In the genomic region with DNA sequence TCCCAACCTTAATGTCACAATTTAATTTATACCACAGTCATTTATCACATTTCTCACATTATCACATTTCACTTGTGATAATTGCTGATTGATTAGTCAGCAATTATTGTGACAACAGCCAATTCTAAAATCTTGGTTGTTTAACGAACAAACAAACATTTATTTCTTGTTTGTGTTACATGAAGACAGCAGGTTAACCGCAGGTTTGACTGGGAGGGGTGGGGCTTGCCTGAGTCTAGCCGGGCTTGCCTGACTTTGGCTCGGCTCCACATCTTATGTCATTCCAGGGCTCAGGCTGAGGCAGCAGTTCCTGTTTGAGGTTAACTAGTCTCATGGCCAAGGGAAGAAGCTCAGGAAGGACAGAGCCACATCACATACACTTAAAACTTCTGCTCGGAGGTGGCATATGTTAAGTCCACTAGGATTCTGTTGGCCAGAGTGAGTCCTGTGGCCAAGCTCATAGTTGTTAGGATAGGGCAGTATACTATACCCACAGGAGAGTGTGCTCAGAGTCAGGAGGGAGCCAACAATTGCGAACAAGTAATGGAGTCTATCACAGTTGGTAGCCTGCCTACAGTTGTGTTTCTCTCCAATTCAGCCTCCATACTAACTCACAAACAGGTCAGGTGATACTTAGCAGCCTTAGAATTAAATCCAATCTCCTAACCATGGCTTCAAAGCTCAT, we compare ENCODE assay signal across 9 cellular contexts.
A peak's percentile ranks its signal among the peaks of the same experiment; 100 is the strongest.
DNase-seq lines count a peak whose midpoint lies in the region; ATAC-seq, FAIRE-seq and TF ChIP-seq lines count a peak whose summit lies in the region.
"Had no signal": no experiment of that assay in that cellular context is flagged by ENCODE, and none has a peak within 500 bp of the region (broad histone marks: within the 10 kb centered on the region; RNA-seq: fewer than 3 reads in every experiment).

No MANE protein-coding gene starts in this region.

- no peak overlapping the region for H3K4me3 ChIP-seq in A673 (ENCODE audit: low read depth, low read length, poor library complexity, severe bottlenecking)
- no peak overlapping the region for H3K4me3 ChIP-seq in mammary epithelial cell (replicated peaks in 1 of 3; ENCODE audit: insufficient read depth in 1 of 3, low read depth in 2 of 3, low read length in 3 of 3)
- no peak overlapping the region for H3K4me3 ChIP-seq in HepG2 (replicated peaks in 1 of 3; ENCODE audit: insufficient read depth in 1 of 3, low read depth in 2 of 3, low read length in 3 of 3)

- H3K36me3 ChIP-seq in A673 (ENCODE audit: insufficient read depth, low read length, poor library complexity, severe bottlenecking) (no peaks in the 10 kb centered on the region), mammary epithelial cell (ENCODE audit: insufficient read depth, low read length) (no peaks in the 10 kb centered on the region), HepG2 (replicated peaks in 1 of 2; ENCODE audit: control insufficient read depth in 1 of 2, insufficient read depth in 2 of 2, low read length in 2 of 2) (no peaks in the 10 kb centered on the region)

- TF ChIP-seq RAD21 in HepG2 (CRISPR knock-in tag; IDR thresholded peaks at IDR 0.05), result no peak

- peak; percentile 67 for DNase-seq in A673 (ENCODE audit: low spot score)
- peak; percentile 29 for DNase-seq in GM04504 (ENCODE audit: low read depth)
- peak; percentile 42 for DNase-seq in NCI-H446 treated with DMSO at 0.1 percent for 48 hours (lab: John Stamatoyannopoulos, UW)
- peak; percentile 83 for DNase-seq in mammary epithelial cell
- peak; percentile 56 for DNase-seq in HepG2 (ENCODE audit: low spot score)
- no peak for DNase-seq in mesenteric fat pad (ENCODE audit: low spot score)
- DNase-seq in occipital lobe (lab: John Stamatoyannopoulos, UW), result no peak
- DNase-seq: activated naive CD8-positive, alpha-beta T cell treated with anti-CD3 and anti-CD28 coated beads, Interleukin-2, amount 10 ng/mL, durations not matched to agents 7 days and 5 days had no signal

- H3K27me3 ChIP-seq in A673 (replicated peaks; ENCODE audit: insufficient read depth, low read depth, low read length, poor library complexity), result no peaks in the 10 kb centered on the region
- no peaks in the 10 kb centered on the region for H3K27me3 ChIP-seq in mammary epithelial cell (ENCODE audit: insufficient read depth, low read length)
- H3K27me3 ChIP-seq in HepG2 (ENCODE audit: control insufficient read depth in 1 of 2, insufficient read depth in 2 of 2, low read length in 2 of 2), result peaks cover 0 to 6% of the 10 kb centered on the region in 2 experiments; a peak in 2 of 5 replicates

- intact Hi-C loops in A673 (cut with micrococcal nuclease; ENCODE audit: unreplicated experiment) (no loop called here), mammary epithelial cell (cut with micrococcal nuclease) (no loop called here), HepG2 (cut with micrococcal nuclease; ENCODE audit: unreplicated experiment) (loop anchor here (1.0 kb wide), 1 partner anchor 300 kb away; no protein-coding TSS in a partner anchor)

- ATAC-seq in HepG2 (peak; percentile 75), GM19455 (IDR thresholded peaks at IDR 0.05; ENCODE audit: unreplicated experiment) (no peak)

- no peaks in the 10 kb centered on the region for H4K20me1 ChIP-seq in mammary epithelial cell (ENCODE audit: insufficient read depth, low read length)
- H4K20me1 ChIP-seq in HepG2 (ENCODE audit: insufficient read depth, low read length), result no peaks in the 10 kb centered on the region

- TF ChIP-seq POLR2A in HepG2 (IDR thresholded peaks at IDR 0.05; ENCODE audit: insufficient read depth in 1 of 2, low read depth in 2 of 2, low read length in 2 of 2), result no peak

- TF ChIP-seq CTCF in A673 (conservative IDR thresholded peaks at IDR 0.05; ENCODE audit: low read depth, low read length) (no peak), mammary epithelial cell (conservative IDR thresholded peaks at IDR 0.05 in 1 of 2, IDR thresholded peaks at IDR 0.05 in 1 of 2; ENCODE audit: extremely low read depth in 1 of 2, insufficient read depth in 1 of 2, low read depth in 1 of 2, low read length in 2 of 2) (no peak), HepG2 (CRISPR knock-in tag; IDR thresholded peaks at IDR 0.05) (no peak)

- peak overlapping the region; percentile 57 for H2AFZ ChIP-seq in mammary epithelial cell (ENCODE audit: low read depth, low read length)
- H2AFZ ChIP-seq in HepG2 (ENCODE audit: low read length), result no peak overlapping the region

- H3K4me1 ChIP-seq in A673 (ENCODE audit: insufficient read depth, low read length, poor library complexity, severe bottlenecking), result peaks cover 14% of the 10 kb centered on the region
- H3K4me1 ChIP-seq in mammary epithelial cell (ENCODE audit: insufficient read depth, low read length), result peaks cover 9% of the 10 kb centered on the region
- H3K4me1 ChIP-seq in HepG2 (ENCODE audit: insufficient read depth, low read length), result peaks cover 16% of the 10 kb centered on the region

- H3K27ac ChIP-seq in A673 (ENCODE audit: low read depth, low read length, poor library complexity, severe bottlenecking) (no peak overlapping the region), mammary epithelial cell (ENCODE audit: insufficient read depth, low read depth, low read length) (no peak overlapping the region), HepG2 (ENCODE audit: extremely low read length, insufficient read depth, low read length) (no peak overlapping the region)

- POLR2A ChIA-PET in A673 (lab: Charles Lee; ENCODE audit: low non-redundant PET), result no interaction called here
- POLR2A ChIA-PET in HepG2 (lab: Yijun Ruan, JAX), result no interaction called here

- no peak for TF ChIP-seq EP300 in HepG2 (IDR thresholded peaks at IDR 0.05; ENCODE audit: low read depth in 2 of 2, low read length in 2 of 2)
- no peak for TF ChIP-seq EP300 in HepG2 (CRISPR knock-in tag; IDR thresholded peaks at IDR 0.05; ENCODE audit: borderline replicate concordance)

- H3K9me3 ChIP-seq in A673 (ENCODE audit: low read depth, low read length, poor library complexity, severe bottlenecking), result no peaks in the 10 kb centered on the region
- H3K9me3 ChIP-seq in mammary epithelial cell (replicated peaks; ENCODE audit: insufficient read depth, low read length), result no peaks in the 10 kb centered on the region
- no peaks in the 10 kb centered on the region for H3K9me3 ChIP-seq in HepG2 (ENCODE audit: low read length)

- 28% methylated on average over 6 of the region's 6 CpGs for WGBS in mammary epithelial cell (ENCODE audit: low coverage, missing lambda C conversion rate)
- WGBS in HepG2 (ENCODE audit: low lambda C conversion rate), result 23% methylated on average over 6 of the region's 6 CpGs

- BruUV-seq in A673 (replicated peaks; lab: Mats Ljungman, UMichigan) (no TSS peak), mammary epithelial cell (replicated peaks; lab: Mats Ljungman, UMichigan) (no TSS peak), HepG2 (replicated peaks; lab: Mats Ljungman, UMichigan) (no TSS peak)

- H3K9ac ChIP-seq in mammary epithelial cell (ENCODE audit: insufficient read depth, low read length), result no peak overlapping the region
- H3K9ac ChIP-seq in HepG2 (ENCODE audit: insufficient read depth, low read depth, low read length), result no peak overlapping the region

- H3K79me2 ChIP-seq in mammary epithelial cell (ENCODE audit: insufficient read depth, low read length) (no peaks in the 10 kb centered on the region), HepG2 (ENCODE audit: insufficient read depth, low read length) (no peaks in the 10 kb centered on the region)

- in situ Hi-C loops in mammary epithelial cell (cut with MboI; ENCODE audit: low sequenced_read_pairs in 2 of 2) (loop anchor here in 1 of 2 donors (25.0 kb wide), 1 partner anchor 222 kb away; no protein-coding TSS in a partner anchor), HepG2 (cut with HindIII; ENCODE audit: extremely low pct_ligation_motif_present, low pct_unique_long_range_greater_than_20kb) (no loop called here)

- FAIRE-seq in HepG2 (lab: Jason Lieb, UNC), result peak; percentile 51

- dilution Hi-C loops in mammary epithelial cell (cut with HindIII; ENCODE audit: low sequenced_read_pairs), result no loop called here

- H3K4me2 ChIP-seq in mammary epithelial cell (ENCODE audit: insufficient read depth, low read depth, low read length) (peak overlapping the region; percentile 37), HepG2 (ENCODE audit: low read depth, low read length) (peak overlapping the region; percentile 31)

- CTCF ChIA-PET in A673 (lab: Charles Lee), result no interaction called here
- CTCF ChIA-PET in mammary epithelial cell (lab: Charles Lee; ENCODE audit: low non-redundant PET), result interaction anchor here (0.6 kb wide), 1 partner anchor 16 kb away, joined by 5 read pairs; no protein-coding TSS in a partner anchor
- CTCF ChIA-PET in HepG2 (lab: Yijun Ruan, JAX; ENCODE audit: low intra/inter-chr PET ratio, low total read pairs), result no interaction called here

TF ChIP-seq in HepG2, 621 proteins besides CTCF, POLR2A, EP300 and RAD21 (continues in another document):
- TF ChIP-seq ELF1 (CRISPR knock-in tag; IDR thresholded peaks at IDR 0.05) (peak; percentile 17; the same call in 1 of the 2 replicates), ERF (CRISPR knock-in tag; IDR thresholded peaks at IDR 0.05) (0 out of 2 replicates have a peak, but pooled peaks have one; percentile 12), TEAD3 (CRISPR knock-in tag; optimal IDR thresholded peaks at IDR 0.05; ENCODE audit: borderline replicate concordance) (peak; percentile 43), NFIC (IDR thresholded peaks at IDR 0.05; ENCODE audit: low read length) (no peak), XRCC5 (optimal IDR thresholded peaks at IDR 0.05; ENCODE audit: low read length) (peak; percentile 51)

Comparison
In these comparisons a context has a peak if more than half of its experiments do, and no peak if none do; other contexts are left out.
1. DNase-seq: peak in A673 (single experiment), GM04504 (single experiment), NCI-H446 treated with DMSO at 0.1 percent for 48 hours (single experiment), mammary epithelial cell (single experiment) and HepG2 (single experiment); none in mesenteric fat pad (single experiment) and occipital lobe (single experiment).